ENCODE assay signal across 18 cellular contexts in the genomic region with DNA sequence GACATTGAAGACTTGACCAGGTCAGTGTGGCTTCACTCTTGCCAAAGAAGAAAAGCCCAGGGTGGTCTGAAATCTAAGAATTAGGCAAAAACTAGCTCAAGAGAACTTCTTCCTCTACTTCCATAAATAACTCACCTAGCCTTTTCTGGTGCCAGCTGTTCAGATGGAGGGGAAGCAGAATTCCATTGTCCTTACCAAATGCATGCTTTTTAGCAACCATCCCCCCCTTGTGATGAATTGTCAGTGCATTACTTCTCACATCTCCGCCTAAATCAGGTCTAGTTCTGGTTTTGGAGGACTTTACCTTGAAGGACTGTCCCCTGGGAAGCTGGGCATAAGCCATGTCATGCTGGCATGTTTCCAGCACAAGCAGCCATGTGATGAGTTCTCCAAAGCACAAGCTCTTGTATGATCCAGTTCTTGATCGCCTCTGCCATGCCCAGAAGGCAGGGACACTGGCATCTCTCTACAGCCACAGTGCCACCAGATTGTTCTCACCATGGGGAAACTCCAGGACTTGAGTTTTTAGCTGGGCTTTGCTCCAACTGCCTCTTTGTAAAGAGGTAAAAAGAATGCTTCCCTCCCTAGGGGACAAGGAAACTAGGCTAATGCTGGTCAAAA. TPM values are rescaled to one million over a fixed set of nuclear protein-coding genes. Genes with fewer than 3 reads are reported as not detected.
DNase-seq lines count a peak whose midpoint lies in the region; ATAC-seq and TF ChIP-seq lines count a peak whose summit lies in the region.
"Had no signal": no experiment of that assay in that cellular context is flagged by ENCODE, and none has a peak within 500 bp of the region (broad histone marks: within the 10 kb centered on the region; RNA-seq: fewer than 3 reads in every experiment).

No MANE protein-coding gene starts in this region.

- DNase-seq in DMS53 (lab: John Stamatoyannopoulos, UW) (peak; percentile 10), DMS53 treated with DMSO at 0.1 percent for 48 hours (lab: John Stamatoyannopoulos, UW; ENCODE audit: unreplicated experiment) (no peak), NCI-H446 treated with DMSO at 0.1 percent for 48 hours (lab: John Stamatoyannopoulos, UW) (peak; percentile 58), Right ventricle myocardium superior (peak; percentile 61), posterior cingulate gyrus (peak in 6 of 10 donors; percentile 17 to 86 (median 52)), LoVo (ENCODE audit: low spot score) (no peak), GM20000 (ENCODE audit: low spot score) (no peak)
- no peak for DNase-seq in central memory CD4-positive, alpha-beta T cell
- DNase-seq: 8988T; activated CD4-positive, alpha-beta T cell treated with anti-CD3 and anti-CD28 coated beads, Interleukin-2, amount 10 ng/mL, durations not matched to agents 7 days and 5 days; activated naive CD4-positive, alpha-beta T cell treated with anti-CD3 and anti-CD28 coated beads, Interleukin-2, amount 10 ng/mL, durations not matched to agents 7 days and 5 days; EL; naive B cell; NCI-H1092 treated with DMSO at 0.1 percent for 48 hours; NCI-H510A treated with DMSO at 0.1 percent for 48 hours; PC-3; stimulated activated naive CD8-positive, alpha-beta T cell treated with anti-CD3 and anti-CD28 coated beads, Interleukin-15, amount 100 ng/mL, for 72 hours had no signal

- peak; percentile 79 for ATAC-seq in Right ventricle myocardium superior (ENCODE audit: poor library complexity)
- ATAC-seq: K562; PC-3; stimulated activated naive CD8-positive, alpha-beta T cell treated with anti-CD3 and anti-CD28 coated beads, Interleukin-15, amount 100 ng/mL, for 72 hours had no signal

- intact Hi-C loops in Right ventricle myocardium superior (cut with DNase I) = no loop called here
- intact Hi-C loops in posterior cingulate gyrus (cut with DNase I) = no loop called here

- no peak for TF ChIP-seq CTCF in GM20000 (IDR thresholded peaks at IDR 0.05; ENCODE audit: extremely low read depth, missing control alignments)

RNA-seq across cellular contexts. Expression of a gene that starts 52.6 kb away (rescaled TPM):
- 56.2 TPM for total RNA-seq in Right ventricle myocardium superior
- total RNA-seq: K562 had no signal

Comparison
In these comparisons a context has a peak if more than half of its experiments do, and no peak if none do; other contexts are left out.
1. DNase-seq: peak in DMS53 (single experiment), NCI-H446 treated with DMSO at 0.1 percent for 48 hours (single experiment), Right ventricle myocardium superior (single experiment) and posterior cingulate gyrus (6 of 10); none in DMS53 treated with DMSO at 0.1 percent for 48 hours (single experiment), LoVo (single experiment), central memory CD4-positive, alpha-beta T cell (single experiment) and GM20000 (single experiment).